In genomic region chr6:73032586-73032985, GRCh38 we compare ENCODE assay signal across 11 cellular contexts.
DNase-seq lines count a peak whose midpoint lies in the region; ATAC-seq, FAIRE-seq and TF ChIP-seq lines count a peak whose summit lies in the region.
"Had no signal": no experiment of that assay in that cellular context is flagged by ENCODE, and none has a peak within 500 bp of the region (broad histone marks: within the 10 kb centered on the region; RNA-seq: fewer than 3 reads in every experiment).

No MANE protein-coding gene starts in this region.

- no peaks in the 10 kb centered on the region for H3K36me3 Mint-ChIP-seq in activated naive CD4-positive, alpha-beta T cell treated with anti-CD3 and anti-CD28 coated beads, Interleukin-2, amount 50 U/mL, for 72 hours
- H3K36me3 Mint-ChIP-seq: brain, mesothelial cell of epicardium had no signal

- in situ Hi-C loops in Panc1 (cut with HindIII; ENCODE audit: low pct_unique_long_range_greater_than_20kb, low sequenced_read_pairs): no loop called here

- TF ChIP-seq CTCF in Panc1 (IDR thresholded peaks at IDR 0.05): no peak
- TF ChIP-seq CTCF in fibroblast of mammary gland (conservative IDR thresholded peaks at IDR 0.05; ENCODE audit: control insufficient read depth, insufficient read depth, low read depth, low read length): no peak
- TF ChIP-seq CTCF in spleen (IDR thresholded peaks at IDR 0.05 in 8 of 11, conservative IDR thresholded peaks at IDR 0.05 in 3 of 11): no peak

- 85 to 92% (median 91%) methylated on average over 2 of the region's 2 CpGs for WGBS in spleen, 5 donors

- intact Hi-C loops in Panc1 (cut with micrococcal nuclease; ENCODE audit: unreplicated experiment): no loop called here
- intact Hi-C loops in spleen (cut with DNase I; ENCODE audit: low total_unique reads): no loop called here

- peaks cover 16% of the 10 kb centered on the region for H3K4me1 ChIP-seq in Panc1 (ENCODE audit: control insufficient read depth, insufficient read depth, low read length)
- H3K4me1 ChIP-seq in spleen: no peaks in the 10 kb centered on the region

- CTCF ChIA-PET in Panc1 (lab: Charles Lee): no interaction called here

- peak; percentile 35 for FAIRE-seq in urothelium cell line (lab: Jason Lieb, UNC)

- no peaks in the 10 kb centered on the region for H3K9me3 ChIP-seq in Panc1 (ENCODE audit: control insufficient read depth, insufficient read depth, low read depth, low read length)
- no peaks in the 10 kb centered on the region for H3K9me3 ChIP-seq in spleen
- H3K9me3 ChIP-seq: ovary had no signal

- no TSS peak for BruUV-seq in Panc1 (replicated peaks; lab: Mats Ljungman, UMichigan)

- no peak for DNase-seq in activated naive CD4-positive, alpha-beta T cell treated with anti-CD3 and anti-CD28 coated beads, Interleukin-2, amount 50 U/mL, for 72 hours (ENCODE audit: low spot score in 2 of 2)
- DNase-seq in activated naive CD4-positive, alpha-beta T cell treated with Interleukin-2 at 50 U/mL for 16 hours: no peak
- peak; percentile 77 for DNase-seq in Panc1 (ENCODE audit: low read depth, low spot score)
- DNase-seq in fibroblast of mammary gland (ENCODE audit: low read depth): peak; percentile 38
- peak; percentile 60 for DNase-seq in urothelium cell line (ENCODE audit: low spot score)
- DNase-seq in spleen: no peak
- DNase-seq in midbrain (lab: John Stamatoyannopoulos, UW): no peak
- DNase-seq: ovary had no signal

- no peak overlapping the region for H3K27ac Mint-ChIP-seq in activated naive CD4-positive, alpha-beta T cell treated with anti-CD3 and anti-CD28 coated beads, Interleukin-2, amount 50 U/mL, for 72 hours
- H3K27ac Mint-ChIP-seq: brain, mesothelial cell of epicardium had no signal

- ATAC-seq in activated naive CD4-positive, alpha-beta T cell treated with anti-CD3 and anti-CD28 coated beads, Interleukin-2, amount 50 U/mL, for 72 hours: peak; percentile 22 to 83
- peak; percentile 53; the same call in 1 of the 2 replicates for ATAC-seq in Panc1
- no peak for ATAC-seq in GM21390 (IDR thresholded peaks at IDR 0.05; ENCODE audit: unreplicated experiment)

- TF ChIP-seq POLR2A in spleen (IDR thresholded peaks at IDR 0.05): no peak

- H3K27me3 ChIP-seq in Panc1 (ENCODE audit: control insufficient read depth, insufficient read depth, low read length): no peaks in the 10 kb centered on the region
- H3K27me3 ChIP-seq in spleen (replicated peaks in 1 of 7): no peaks in the 10 kb centered on the region
- H3K27me3 ChIP-seq: ovary had no signal

- POLR2A ChIA-PET in Panc1 (lab: Charles Lee): no interaction called here

- H3K4me3 ChIP-seq in Panc1 (ENCODE audit: low read depth in 2 of 2, low read length in 2 of 2): no peak overlapping the region
- H3K4me3 ChIP-seq in fibroblast of mammary gland (ENCODE audit: control insufficient read depth, low read depth, low read length): no peak overlapping the region
- no peak overlapping the region for H3K4me3 ChIP-seq in spleen
- H3K4me3 ChIP-seq: ovary had no signal

- H3K36me3 ChIP-seq in Panc1 (ENCODE audit: control insufficient read depth, insufficient read depth, low read length) (no peaks in the 10 kb centered on the region), spleen (no peaks in the 10 kb centered on the region)
- H3K36me3 ChIP-seq: ovary had no signal

- H3K9me3 Mint-ChIP-seq in activated naive CD4-positive, alpha-beta T cell treated with anti-CD3 and anti-CD28 coated beads, Interleukin-2, amount 50 U/mL, for 72 hours: no peaks in the 10 kb centered on the region

- H3K27ac ChIP-seq in Panc1 (ENCODE audit: low read length) (no peak overlapping the region), spleen (no peak overlapping the region)
- H3K27ac ChIP-seq: ovary had no signal

Comparison
In these comparisons a context has a peak if more than half of its experiments do, and no peak if none do; other contexts are left out.
1. DNase-seq: peak in Panc1 (single experiment), fibroblast of mammary gland (single experiment) and urothelium cell line (single experiment); none in activated naive CD4-positive, alpha-beta T cell treated with anti-CD3 and anti-CD28 coated beads, Interleukin-2, amount 50 U/mL, for 72 hours (0 of 2), activated naive CD4-positive, alpha-beta T cell treated with Interleukin-2 at 50 U/mL for 16 hours (single experiment), spleen (single experiment) and midbrain (single experiment).